ENCODE assay signal across 16 cellular contexts in genomic region chr2:71581015-71581414, GRCh38.
"Had no signal": no experiment of that assay in that cellular context is flagged by ENCODE, and none has a peak within 500 bp of the region (broad histone marks: within the 10 kb centered on the region; RNA-seq: fewer than 3 reads in every experiment).

No MANE protein-coding gene starts in this region.

- ATAC-seq: mucosa of descending colon; naive thymus-derived CD4-positive, alpha-beta T cell; WTC11 had no signal

- DNase-seq: activated CD4-positive, alpha-beta memory T cell treated with anti-CD3 and anti-CD28 coated beads, Interleukin-2, amount 10 ng/mL, durations not matched to agents 7 days and 5 days; activated CD4-positive, alpha-beta T cell treated with anti-CD3 and anti-CD28 coated beads for 4 hours; activated naive CD4-positive, alpha-beta T cell treated with anti-CD3 and anti-CD28 coated beads, Interleukin-2, amount 50 U/mL, for 16 hours; activated T-cell treated with anti-CD3 and anti-CD28 coated beads, Interleukin-2, amount 50 U/mL, for 24 hours; mucosa of descending colon; naive thymus-derived CD4-positive, alpha-beta T cell; small intestine; stimulated activated CD4-positive, alpha-beta T cell treated with anti-CD3 and anti-CD28 coated beads, Interleukin-4, amount 100 ng/mL, for 24 hours; stimulated activated naive CD4-positive, alpha-beta T cell treated with Interleukin-2 at 50 U/mL for 16 hours; T-helper 2 cell; upper lobe of left lung had no signal

- H3K27me3 ChIP-seq: cardiac muscle cell, esophagus muscularis mucosa, neutrophil, upper lobe of left lung had no signal

- H3K36me3 ChIP-seq: cardiac muscle cell had no signal

- H3K4me1 ChIP-seq: upper lobe of left lung had no signal

- H3K27ac ChIP-seq: cardiac muscle cell, neutrophil, parathyroid adenoma, upper lobe of left lung had no signal

- H3K9me3 ChIP-seq: esophagus muscularis mucosa, mucosa of descending colon, neutrophil, upper lobe of left lung had no signal

- H3K4me3 ChIP-seq: cardiac muscle cell, esophagus muscularis mucosa, mucosa of descending colon, upper lobe of left lung had no signal
